In the genomic region with DNA sequence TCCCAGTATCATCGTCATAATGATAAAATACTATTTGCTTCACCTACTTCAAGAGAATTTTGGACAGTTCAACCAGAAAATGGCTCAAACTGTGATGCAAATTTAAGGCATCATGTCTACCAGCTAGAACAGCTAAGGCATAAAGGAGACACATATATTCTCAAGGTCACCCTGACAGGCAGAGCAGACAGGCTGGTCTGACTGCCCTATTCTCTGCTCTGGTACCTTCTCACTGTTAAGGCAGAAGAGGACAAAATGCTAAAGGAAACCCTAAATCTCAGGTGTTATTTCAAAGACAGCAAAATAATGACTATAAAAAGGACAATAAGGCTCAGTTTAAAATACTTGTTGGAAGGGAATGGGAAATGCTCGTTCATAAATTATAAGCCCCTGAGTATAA, we compare ENCODE assay signal across 19 cellular contexts.
DNase-seq lines count a peak whose midpoint lies in the region; ATAC-seq, FAIRE-seq and TF ChIP-seq lines count a peak whose summit lies in the region.
"Had no signal": no experiment of that assay in that cellular context is flagged by ENCODE, and none has a peak within 500 bp of the region (broad histone marks: within the 10 kb centered on the region; RNA-seq: fewer than 3 reads in every experiment).

No MANE protein-coding gene starts in this region.

- DNase-seq in HepG2 (ENCODE audit: low spot score) (no peak), right lobe of liver (no peak), OCI-LY7 (ENCODE audit: low spot score) (no peak), chondrocyte (ENCODE audit: low spot score) (no peak), type B pancreatic cell (ENCODE audit: extremely low spot score, unreplicated experiment) (no peak), iPS-NIHi11 (ENCODE audit: low spot score) (no peak), DMS79 (lab: John Stamatoyannopoulos, UW) (no peak), NCI-H748 treated with DMSO at 0.1 percent for 48 hours (lab: John Stamatoyannopoulos, UW) (no peak)
- DNase-seq: activated T-cell treated with anti-CD3 and anti-CD28 coated beads, Interleukin-2, amount 50 U/mL, for 48 hours; mucosa of descending colon; NCI-H1092; NCI-H526 treated with DMSO at 0.1 percent for 48 hours; stimulated activated naive CD4-positive, alpha-beta T cell treated with Interleukin-2 at 50 U/mL for 16 hours had no signal

- TF ChIP-seq EP300 in HepG2 (IDR thresholded peaks at IDR 0.05; ENCODE audit: low read depth in 2 of 2, low read length in 2 of 2) = no peak
- no peak for TF ChIP-seq EP300 in HepG2 (CRISPR knock-in tag; IDR thresholded peaks at IDR 0.05; ENCODE audit: borderline replicate concordance)

- H3K4me1 Mint-ChIP-seq in chondrocyte (ENCODE audit: low read depth) (peaks cover 46% of the 10 kb centered on the region), type B pancreatic cell (ENCODE audit: unreplicated experiment) (no peaks in the 10 kb centered on the region)

- no peaks in the 10 kb centered on the region for H3K9me3 ChIP-seq in HepG2 (ENCODE audit: low read length)
- no peaks in the 10 kb centered on the region for H3K9me3 ChIP-seq in right lobe of liver
- H3K9me3 ChIP-seq in OCI-LY7 (ENCODE audit: low read length) = no peaks in the 10 kb centered on the region
- H3K9me3 ChIP-seq: mucosa of descending colon, right atrium auricular region had no signal

- FAIRE-seq in HepG2 (lab: Jason Lieb, UNC) = no peak
- FAIRE-seq: bronchial epithelial cell, TTC549 had no signal

- no peak for TF ChIP-seq RAD21 in HepG2 (CRISPR knock-in tag; IDR thresholded peaks at IDR 0.05)

- no peak overlapping the region for H2AFZ ChIP-seq in HepG2 (ENCODE audit: low read length)
- H2AFZ ChIP-seq in OCI-LY7 (ENCODE audit: low read length) = no peak overlapping the region

- H3K4me3 ChIP-seq in HepG2 (replicated peaks in 1 of 3; ENCODE audit: insufficient read depth in 1 of 3, low read depth in 2 of 3, low read length in 3 of 3) = no peak overlapping the region
- no peak overlapping the region for H3K4me3 ChIP-seq in right lobe of liver
- H3K4me3 ChIP-seq in OCI-LY7 (ENCODE audit: low read depth, low read length, poor library complexity, severe bottlenecking) = no peak overlapping the region
- H3K4me3 ChIP-seq: mucosa of descending colon, right atrium auricular region, SK-N-MC had no signal

- H3K27me3 Mint-ChIP-seq in chondrocyte (ENCODE audit: low read depth) = no peaks in the 10 kb centered on the region
- H3K27me3 Mint-ChIP-seq in type B pancreatic cell = no peaks in the 10 kb centered on the region

- BruUV-seq in HepG2 (replicated peaks; lab: Mats Ljungman, UMichigan) = no TSS peak
- no TSS peak for BruUV-seq in OCI-LY7 (replicated peaks; lab: Mats Ljungman, UMichigan)

- ATAC-seq in HepG2 (no peak), right lobe of liver (no peak)
- ATAC-seq: left lobe of liver, mucosa of descending colon, Panc1 had no signal

- no peak overlapping the region for H3K4me3 Mint-ChIP-seq in chondrocyte (ENCODE audit: unreplicated experiment)
- H3K4me3 Mint-ChIP-seq in type B pancreatic cell = no peak overlapping the region

- H3K4me1 ChIP-seq in HepG2 (ENCODE audit: insufficient read depth, low read length) (no peaks in the 10 kb centered on the region), right lobe of liver (no peaks in the 10 kb centered on the region), OCI-LY7 (ENCODE audit: insufficient read depth, low read length, poor library complexity, severe bottlenecking) (peaks cover 21% of the 10 kb centered on the region)

- H3K27me3 ChIP-seq in HepG2 (ENCODE audit: control insufficient read depth in 1 of 2, insufficient read depth in 2 of 2, low read length in 2 of 2) = no peaks in the 10 kb centered on the region
- no peaks in the 10 kb centered on the region for H3K27me3 ChIP-seq in right lobe of liver
- H3K27me3 ChIP-seq: right atrium auricular region had no signal

- TF ChIP-seq POLR2A in HepG2 (IDR thresholded peaks at IDR 0.05; ENCODE audit: insufficient read depth in 1 of 2, low read depth in 2 of 2, low read length in 2 of 2) (no peak), right lobe of liver (IDR thresholded peaks at IDR 0.05) (no peak)

- TF ChIP-seq CTCF in HepG2 (CRISPR knock-in tag; IDR thresholded peaks at IDR 0.05) (no peak), right lobe of liver (IDR thresholded peaks at IDR 0.05) (no peak), OCI-LY7 (conservative IDR thresholded peaks at IDR 0.05; ENCODE audit: low read length) (no peak), chondrocyte (IDR thresholded peaks at IDR 0.05) (no peak), type B pancreatic cell (conservative IDR thresholded peaks at IDR 0.05) (no peak)

- H3K4me2 ChIP-seq in HepG2 (ENCODE audit: low read depth, low read length) (no peak overlapping the region), OCI-LY7 (ENCODE audit: low read length) (peak overlapping the region; percentile 9; the same call in 1 of the 2 replicates)

- H3K36me3 ChIP-seq in HepG2 (replicated peaks in 1 of 2; ENCODE audit: control insufficient read depth in 1 of 2, insufficient read depth in 2 of 2, low read length in 2 of 2) = peaks cover 11 to 52% of the 10 kb centered on the region in 2 experiments
- H3K36me3 ChIP-seq in right lobe of liver = peaks cover 0 to 12% (median 0%) of the 10 kb centered on the region in 4 donors
- peaks cover 95% of the 10 kb centered on the region for H3K36me3 ChIP-seq in OCI-LY7 (ENCODE audit: insufficient read depth, low read length)
- H3K36me3 ChIP-seq: right atrium auricular region had no signal

- WGBS in HepG2 (ENCODE audit: low lambda C conversion rate) = 100% methylated on average over 2 of the region's 2 CpGs
- 97% methylated on average over 2 of the region's 2 CpGs for WGBS in right lobe of liver (ENCODE audit: insufficient coverage, low coverage, low lambda C conversion rate, missing lambda C conversion rate)

- H3K9me3 Mint-ChIP-seq in chondrocyte (ENCODE audit: low read depth) (no peaks in the 10 kb centered on the region), type B pancreatic cell (no peaks in the 10 kb centered on the region)

- in situ Hi-C loops in HepG2 (cut with HindIII; ENCODE audit: extremely low pct_ligation_motif_present, low pct_unique_long_range_greater_than_20kb) = no loop called here

- H3K27ac ChIP-seq in HepG2 (ENCODE audit: extremely low read length, insufficient read depth, low read length) (no peak overlapping the region), right lobe of liver (no peak overlapping the region), OCI-LY7 (ENCODE audit: low read depth, low read length, poor library complexity, severe bottlenecking) (no peak overlapping the region)
- H3K27ac ChIP-seq: SK-N-MC had no signal

- CTCF ChIA-PET in HepG2 (lab: Yijun Ruan, JAX; ENCODE audit: low intra/inter-chr PET ratio, low total read pairs) (no interaction called here), OCI-LY7 (lab: Charles Lee; ENCODE audit: unreplicated experiment) (no interaction called here)

- POLR2A ChIA-PET in HepG2 (lab: Yijun Ruan, JAX) = no interaction called here
- POLR2A ChIA-PET in OCI-LY7 (lab: Charles Lee) = interaction anchor here (1.3 kb wide), 1 partner anchor 19 kb away, joined by 3 read pairs; no protein-coding TSS in a partner anchor

- H3K36me3 Mint-ChIP-seq in chondrocyte (ENCODE audit: low read depth) (peaks cover 5% of the 10 kb centered on the region), type B pancreatic cell (peaks cover 27% of the 10 kb centered on the region)

- H3K27ac Mint-ChIP-seq in chondrocyte (ENCODE audit: unreplicated experiment) = peak overlapping the region; percentile 50
- peak overlapping the region; percentile 62 for H3K27ac Mint-ChIP-seq in type B pancreatic cell

- H3K79me2 ChIP-seq in HepG2 (ENCODE audit: insufficient read depth, low read length) (no peaks in the 10 kb centered on the region), OCI-LY7 (ENCODE audit: insufficient read depth, low read depth, low read length) (no peaks in the 10 kb centered on the region)

- H3K9ac ChIP-seq in HepG2 (ENCODE audit: insufficient read depth, low read depth, low read length) = no peak overlapping the region

- intact Hi-C loops in HepG2 (cut with micrococcal nuclease; ENCODE audit: unreplicated experiment) = no loop called here
- intact Hi-C loops in right lobe of liver (cut with DNase I) = no loop called here
- intact Hi-C loops in OCI-LY7 (cut with micrococcal nuclease; ENCODE audit: unreplicated experiment) = loop anchor here (5.0 kb wide), 1 partner anchor 74 kb away; no protein-coding TSS in a partner anchor

- H4K20me1 ChIP-seq in HepG2 (ENCODE audit: insufficient read depth, low read length) = no peaks in the 10 kb centered on the region
- H4K20me1 ChIP-seq in OCI-LY7 (ENCODE audit: insufficient read depth, low read length) = no peaks in the 10 kb centered on the region

- H3K9me2 ChIP-seq in OCI-LY7 (ENCODE audit: insufficient read depth, low read length) = no peaks in the 10 kb centered on the region

TF ChIP-seq in HepG2, 621 proteins besides CTCF, POLR2A, EP300 and RAD21:
- TF ChIP-seq ATF1 (CRISPR knock-in tag; IDR thresholded peaks at IDR 0.05) (no peak), KLF13 (CRISPR knock-in tag; IDR thresholded peaks at IDR 0.05) (no peak), RBM22 (optimal IDR thresholded peaks at IDR 0.05; ENCODE audit: low read length) (peak; percentile 94), NCOA5 (CRISPR knock-in tag; IDR thresholded peaks at IDR 0.05) (no peak), ZNF629 (CRISPR knock-in tag; conservative IDR thresholded peaks at IDR 0.05) (no peak)
